ENCODE assay signal across 10 cellular contexts in genomic region chr22:50656122-50657070, GRCh38. TPM values are rescaled to one million over a fixed set of nuclear protein-coding genes. Genes with fewer than 3 reads are reported as not detected.
DNase-seq lines count a peak whose midpoint lies in the region; ATAC-seq and TF ChIP-seq lines count a peak whose summit lies in the region.
"Had no signal": no experiment of that assay in that cellular context is flagged by ENCODE, and none has a peak within 500 bp of the region (broad histone marks: within the 10 kb centered on the region; RNA-seq: fewer than 3 reads in every experiment).

No MANE protein-coding gene starts in this region.

- TF ChIP-seq EP300 in sigmoid colon (IDR thresholded peaks at IDR 0.05): peak in 1 of 4 donors; percentile 21

- peaks cover 17% of the 10 kb centered on the region for H3K4me1 ChIP-seq in GM23248 (ENCODE audit: insufficient read depth)
- H3K4me1 ChIP-seq in sigmoid colon: no peaks in the 10 kb centered on the region

- H3K9me2 ChIP-seq in GM23248 (ENCODE audit: insufficient read depth): no peaks in the 10 kb centered on the region

- H3K9me3 ChIP-seq in GM23248 (ENCODE audit: low read depth) (no peaks in the 10 kb centered on the region), sigmoid colon (no peaks in the 10 kb centered on the region)

- H3K4me2 ChIP-seq in GM23248 (ENCODE audit: unreplicated experiment): peak overlapping the region; percentile 35

- no peaks in the 10 kb centered on the region for H3F3A ChIP-seq in GM23248 (ENCODE audit: insufficient read depth)

- no peaks in the 10 kb centered on the region for H4K20me1 ChIP-seq in GM23248 (ENCODE audit: insufficient read depth)

- intact Hi-C loops in left ventricle myocardium superior (cut with micrococcal nuclease): no loop called here
- intact Hi-C loops in sigmoid colon (cut with DNase I): no loop called here

- ATAC-seq in left ventricle myocardium superior: peak; percentile 82
- ATAC-seq in GM21390 (IDR thresholded peaks at IDR 0.05; ENCODE audit: unreplicated experiment): no peak

- H3K36me3 ChIP-seq in GM23248 (ENCODE audit: low read depth) (no peaks in the 10 kb centered on the region), sigmoid colon (no peaks in the 10 kb centered on the region)

- no peak for TF ChIP-seq CTCF in sigmoid colon (IDR thresholded peaks at IDR 0.05)

- H3K27ac ChIP-seq in GM23248 (peak overlapping the region; percentile 58), sigmoid colon (peak overlapping the region in 2 of 4 donors; percentile 10 to 55)

- H3K79me2 ChIP-seq in GM23248 (ENCODE audit: insufficient read depth): no peaks in the 10 kb centered on the region

- H3K9ac ChIP-seq in GM23248: peak overlapping the region; percentile 12; the same call in 1 of the 2 replicates

- in situ Hi-C loops in GM23248 (cut with MboI): no loop called here

- H3K4me3 ChIP-seq in GM23248 (no peak overlapping the region), sigmoid colon (no peak overlapping the region)

- H3K27me3 ChIP-seq in GM23248 (replicated peaks; ENCODE audit: insufficient read depth): no peaks in the 10 kb centered on the region
- H3K27me3 ChIP-seq in sigmoid colon: peaks cover 0 to 43% (median 0%) of the 10 kb centered on the region in 3 donors

- WGBS in GM23248 (ENCODE audit: low coverage in 1 of 2, low lambda C conversion rate in 2 of 2, missing lambda C conversion rate in 2 of 2), 2 experiments: 51 to 56% methylated on average over 23 of the region's 23 CpGs
- WGBS in sigmoid colon, 2 donors: 57 to 75% methylated on average over 23 of the region's 23 CpGs

- peak overlapping the region; percentile 49 for H2AFZ ChIP-seq in GM23248

- TF ChIP-seq POLR2A in sigmoid colon (IDR thresholded peaks at IDR 0.05): no peak

- DNase-seq in GM23248 (peak; percentile 72), amniotic epithelial cell (ENCODE audit: low read depth) (peak; percentile 40), left ventricle myocardium superior (no peak), sigmoid colon (peak; percentile 63), DMS153 treated with DMSO at 0.1 percent for 48 hours (lab: John Stamatoyannopoulos, UW; ENCODE audit: unreplicated experiment) (no peak), DMS 273 (lab: John Stamatoyannopoulos, UW; ENCODE audit: unreplicated experiment) (no peak)
- no peak for DNase-seq in stimulated activated CD4-positive, alpha-beta T cell treated with anti-CD3 and anti-CD28 coated beads, Interleukin-4, amount 100 ng/mL, for 24 hours
- DNase-seq: NCI-H1048, occipital lobe had no signal

RNA-seq across cellular contexts. Expression of gene SHANK3, which starts 16.2 kb away (rescaled TPM):
- 0.51 and 0.97 TPM in 2 replicates for total RNA-seq in GM23248 (2014; rRNA removed; shearing (Covaris generic))
- 0.08 and 0.10 TPM in 2 replicates for polyA plus RNA-seq in GM23248 (2016; fragmentation: Nextera tagmentation; extraction: Ambion mirVana)
- 22.9 TPM for total RNA-seq in left ventricle myocardium superior
- 10 to 100 TPM in 1 of 4 donors, 1 to 10 TPM in 3; 2.5 to 14.4 (median 3.7) TPM for total RNA-seq in sigmoid colon
- 1 to 10 TPM in 1 of 3 donors, under 1 TPM in 2; 0.23 to 6.6 (median 0.60) TPM for polyA plus RNA-seq in sigmoid colon

RNA-seq across cellular contexts. Expression of gene ARSA, which starts 28.4 kb away (rescaled TPM):
- 59.6 and 59.7 TPM in 2 replicates for total RNA-seq in GM23248 (2014; rRNA removed; shearing (Covaris generic))
- polyA plus RNA-seq in GM23248 (2016; fragmentation: Nextera tagmentation; extraction: Ambion mirVana): 31.7 and 32.9 TPM in 2 replicates
- 22.2 TPM for total RNA-seq in left ventricle myocardium superior
- total RNA-seq in sigmoid colon: 10 to 100 TPM; 19.3 to 26.3 (median 23.8) TPM
- polyA plus RNA-seq in sigmoid colon: 10 to 100 TPM; 10.8 to 56.9 (median 26.8) TPM

RNA-seq across cellular contexts. Expression of gene MAPK8IP2, which starts 55.8 kb away (rescaled TPM):
- total RNA-seq in GM23248 (2014; rRNA removed; shearing (Covaris generic)): 0.38 TPM in 1 of 2 replicates, not detected in the other
- 0.06 and 0.09 TPM in 2 replicates for polyA plus RNA-seq in GM23248 (2016; fragmentation: Nextera tagmentation; extraction: Ambion mirVana)
- total RNA-seq in left ventricle myocardium superior: 0.57 TPM
- 1 to 10 TPM in 3 of 4 donors, under 1 TPM in 1; 0.66 to 2.9 (median 2.0) TPM for total RNA-seq in sigmoid colon
- polyA plus RNA-seq in sigmoid colon: 1 to 10 TPM in 1 of 3 donors, under 1 TPM in 2; under 0.01 to 1.9 (median 0.23) TPM

Comparison
In these comparisons a context has a peak if more than half of its experiments do, and no peak if none do; other contexts are left out.
1. DNase-seq: peak in GM23248 (single experiment), amniotic epithelial cell (single experiment) and sigmoid colon (single experiment); none in left ventricle myocardium superior (single experiment), DMS153 treated with DMSO at 0.1 percent for 48 hours (single experiment), stimulated activated CD4-positive, alpha-beta T cell treated with anti-CD3 and anti-CD28 coated beads, Interleukin-4, amount 100 ng/mL, for 24 hours (single experiment) and DMS 273 (single experiment).